ENCODE assay signal across 15 cellular contexts in the genomic region with DNA sequence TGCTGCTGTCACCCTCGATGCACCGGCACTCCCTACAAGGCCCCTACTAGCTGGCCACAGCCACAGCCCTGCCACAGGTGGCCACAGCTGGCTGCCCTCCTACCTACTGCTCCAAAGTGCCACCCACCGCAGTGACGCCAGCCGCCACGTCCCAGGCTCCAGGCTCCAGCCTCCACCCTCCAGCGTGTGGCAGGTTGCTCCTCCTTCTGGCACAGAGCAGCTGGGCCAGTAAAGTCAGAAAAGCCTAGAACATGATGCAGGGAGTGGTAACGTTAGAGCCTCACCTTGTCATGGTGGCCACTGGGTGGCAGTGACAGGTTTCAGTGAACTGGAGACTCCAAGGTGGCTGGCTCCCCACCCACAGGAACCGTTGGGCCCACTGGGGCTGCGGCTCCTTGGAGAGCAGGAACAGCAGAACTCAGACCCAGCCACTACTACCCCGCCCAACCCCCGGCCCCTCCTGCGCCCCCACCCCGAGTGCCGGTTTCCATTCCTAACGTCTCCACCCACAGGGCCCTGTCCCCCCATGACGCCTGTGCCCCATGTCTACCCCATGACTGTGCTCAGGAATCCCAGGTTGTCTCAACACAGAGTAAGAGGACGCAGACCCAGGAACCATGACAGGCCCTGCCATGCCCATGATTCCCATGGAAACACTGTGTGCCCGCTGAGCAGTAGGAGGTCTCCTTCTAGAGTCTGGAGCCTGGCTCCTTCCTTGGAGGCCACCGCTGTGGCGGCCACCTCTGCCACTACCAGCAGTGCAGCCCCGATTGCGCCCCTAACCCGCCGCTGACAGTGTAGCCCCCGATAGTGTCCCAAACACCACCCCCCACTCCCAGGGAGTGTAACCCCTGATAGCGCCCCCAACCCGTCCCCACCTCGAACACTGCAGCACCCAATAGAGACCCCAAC. TPM values are rescaled to one million over a fixed set of nuclear protein-coding genes. Genes with fewer than 3 reads are reported as not detected.
DNase-seq lines count a peak whose midpoint lies in the region; ATAC-seq, FAIRE-seq and TF ChIP-seq lines count a peak whose summit lies in the region.
"Had no signal": no experiment of that assay in that cellular context is flagged by ENCODE, and none has a peak within 500 bp of the region (broad histone marks: within the 10 kb centered on the region; RNA-seq: fewer than 3 reads in every experiment).

No MANE protein-coding gene starts in this region.

- H3K27me3 Mint-ChIP-seq in chondrocyte (ENCODE audit: low read depth): peaks cover 3% of the 10 kb centered on the region
- H3K27me3 Mint-ChIP-seq: stimulated activated naive CD8-positive, alpha-beta T cell treated with anti-CD3 and anti-CD28 coated beads, Interleukin-15, Interleukin-2, amounts not matched to agents 100 ng/mL and 50 ng/mL, for 24 hours had no signal

- no peaks in the 10 kb centered on the region for H3K36me3 ChIP-seq in heart right ventricle

- intact Hi-C loops in Right ventricle myocardium inferior (cut with DNase I): no loop called here
- intact Hi-C loops in heart right ventricle (cut with DNase I): no loop called here

- H3K4me3 ChIP-seq in heart right ventricle: no peak overlapping the region

- no peak for ATAC-seq in Right ventricle myocardium inferior
- no peak for ATAC-seq in heart right ventricle
- ATAC-seq in GM18867 (IDR thresholded peaks at IDR 0.05; ENCODE audit: unreplicated experiment): no peak
- ATAC-seq: T-helper 17 cell had no signal

- no peak overlapping the region for H3K27ac ChIP-seq in heart right ventricle
- H3K27ac ChIP-seq: parathyroid adenoma had no signal

- no peaks in the 10 kb centered on the region for H3K36me3 Mint-ChIP-seq in chondrocyte (ENCODE audit: low read depth)

- peak; percentile 58 for DNase-seq in Right ventricle myocardium inferior (ENCODE audit: missing footprints)
- DNase-seq in heart right ventricle: no peak
- DNase-seq in NCI-H187 (lab: John Stamatoyannopoulos, UW): peak; percentile 4 to 29
- DNase-seq in SK-MEL-5 (ENCODE audit: low read depth, low spot score): peak; percentile 28
- peak; percentile 84 for DNase-seq in urothelium cell line (ENCODE audit: low spot score)
- DNase-seq in SKM-1 treated with dmso at 0.1 percent for 144 hours (lab: John Stamatoyannopoulos, UW; ENCODE audit: unreplicated experiment): no peak
- no peak for DNase-seq in chondrocyte (ENCODE audit: low spot score)
- DNase-seq: head of caudate nucleus, mammary epithelial cell, NCI-H226, T-helper 17 cell had no signal

- no peak for TF ChIP-seq CTCF in heart right ventricle (IDR thresholded peaks at IDR 0.05)
- no peak for TF ChIP-seq CTCF in chondrocyte (IDR thresholded peaks at IDR 0.05)

- peak; percentile 96 for FAIRE-seq in urothelium cell line (lab: Jason Lieb, UNC)
- FAIRE-seq: GM19239 had no signal

- H3K27me3 ChIP-seq in heart right ventricle: peaks cover 0 to 6% (median 0%) of the 10 kb centered on the region in 7 donors

- no peak overlapping the region for H3K27ac Mint-ChIP-seq in chondrocyte (ENCODE audit: unreplicated experiment)
- H3K27ac Mint-ChIP-seq: stimulated activated naive CD8-positive, alpha-beta T cell treated with anti-CD3 and anti-CD28 coated beads, Interleukin-15, Interleukin-2, amounts not matched to agents 100 ng/mL and 50 ng/mL, for 24 hours had no signal

- H3K9me3 ChIP-seq in heart right ventricle: no peaks in the 10 kb centered on the region

- no peak overlapping the region for H3K4me3 Mint-ChIP-seq in chondrocyte (ENCODE audit: unreplicated experiment)
- H3K4me3 Mint-ChIP-seq: stimulated activated naive CD8-positive, alpha-beta T cell treated with anti-CD3 and anti-CD28 coated beads, Interleukin-15, Interleukin-2, amounts not matched to agents 100 ng/mL and 50 ng/mL, for 24 hours; T-helper 17 cell had no signal

- no peaks in the 10 kb centered on the region for H3K4me1 Mint-ChIP-seq in chondrocyte (ENCODE audit: low read depth)

- H3K4me1 ChIP-seq in heart right ventricle: no peaks in the 10 kb centered on the region
- H3K4me1 ChIP-seq: parathyroid adenoma had no signal

- H3K9me3 Mint-ChIP-seq in chondrocyte (ENCODE audit: low read depth): no peaks in the 10 kb centered on the region

- 89 to 93% methylated on average over 29 of the region's 29 CpGs for WGBS in heart right ventricle, 2 donors

- in situ Hi-C loops in SK-MEL-5 (cut with HindIII; ENCODE audit: low pct_unique_long_range_greater_than_20kb, low sequenced_read_pairs): no loop called here

RNA-seq across cellular contexts. Expression of gene ZNF33B, which starts 52.3 kb away (rescaled TPM):
- total RNA-seq in Right ventricle myocardium inferior: 13.7 TPM
- total RNA-seq in heart right ventricle: 10 to 100 TPM in 9 of 10 donors, 1 to 10 TPM in 1; 9.3 to 19.3 (median 14.2) TPM
- 1 to 10 TPM; 3.4 to 4.5 TPM for polyA plus RNA-seq in heart right ventricle
- total RNA-seq in SK-MEL-5 (2014; rRNA removed; shearing (Covaris generic)): 7.8 and 12.3 TPM in 2 replicates
- polyA plus RNA-seq in SK-MEL-5 (2015; cell fraction: cytosol; rRNA removed): 3.0 and 4.1 TPM in 2 replicates
- 16.1 and 31.3 TPM in 2 replicates for polyA plus RNA-seq in SK-MEL-5 (2015; cell fraction: nucleus; rRNA removed)
- total RNA-seq in chondrocyte: 6.6 to 12.4 TPM (median 10.5 TPM) in 3 replicates

Comparison
In these comparisons a context has a peak if more than half of its experiments do, and no peak if none do; other contexts are left out.
1. DNase-seq: peak in Right ventricle myocardium inferior (single experiment), NCI-H187 (2 of 2), SK-MEL-5 (single experiment) and urothelium cell line (single experiment); none in heart right ventricle (0 of 2), SKM-1 treated with dmso at 0.1 percent for 144 hours (single experiment) and chondrocyte (single experiment).